8 cellular contexts compared by ENCODE assay signal in the genomic region with DNA sequence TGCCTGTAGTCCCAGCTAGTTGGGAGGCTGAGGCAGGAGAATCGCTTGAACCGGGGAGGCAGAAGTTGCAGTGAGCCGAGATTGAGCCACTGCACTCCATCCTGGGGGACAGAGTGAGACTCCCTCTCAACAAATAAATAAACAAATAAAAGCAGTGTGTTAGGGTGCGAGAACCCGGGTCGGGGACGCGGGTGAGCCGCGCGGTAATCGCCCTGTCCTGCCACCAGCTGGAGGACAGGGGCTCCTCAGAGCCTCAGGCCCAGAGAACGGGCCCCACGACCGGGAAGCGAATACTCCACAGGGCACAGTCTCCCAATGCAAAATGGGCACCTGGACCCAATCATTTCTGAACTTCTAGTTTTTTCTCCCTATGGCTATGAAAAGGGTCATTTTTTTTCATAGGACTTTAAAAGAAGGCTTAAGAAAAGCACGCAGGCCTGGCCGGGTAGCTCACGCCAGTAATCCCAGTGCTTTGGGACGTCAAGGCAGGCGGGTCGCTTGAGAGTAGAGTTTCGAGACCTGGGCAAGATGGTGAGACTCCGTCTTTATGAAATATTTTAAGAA. TPM values are rescaled to one million over a fixed set of nuclear protein-coding genes. Genes with fewer than 3 reads are reported as not detected.
DNase-seq lines count a peak whose midpoint lies in the region; ATAC-seq, FAIRE-seq and TF ChIP-seq lines count a peak whose summit lies in the region.

No MANE protein-coding gene starts in this region.

- H4K20me1 ChIP-seq in GM23248 (ENCODE audit: insufficient read depth), result no peaks in the 10 kb centered on the region
- H4K20me1 ChIP-seq in H1 (replicated peaks in 1 of 2; ENCODE audit: control insufficient read depth in 1 of 2, insufficient read depth in 2 of 2, low read length in 2 of 2), result peaks cover 0 to 4% of the 10 kb centered on the region in 2 experiments

- H3K79me2 ChIP-seq in GM23248 (ENCODE audit: insufficient read depth) (peaks cover 6% of the 10 kb centered on the region), H1 (ENCODE audit: control insufficient read depth in 1 of 2, insufficient read depth in 2 of 2, low read length in 2 of 2) (peaks cover 12 to 39% of the 10 kb centered on the region in 2 experiments)

- H4K91ac ChIP-seq in H1 (replicated peaks; ENCODE audit: insufficient read length, low read length), result peak overlapping the region; percentile 99

- 0 out of 2 replicates have a peak overlapping the region, but pooled peaks have one; percentile 72 for H2BK20ac ChIP-seq in H1 (ENCODE audit: low read length)

- CTCF ChIA-PET in H1 (lab: Charles Lee; ENCODE audit: partially characterized antibody), result interaction anchor here (0.9 to 3.1 kb wide), 6 partner anchors 12 to 228 kb away, joined by 3 to 9 read pairs (median 3); no protein-coding TSS in a partner anchor

- FAIRE-seq in H1 (lab: Jason Lieb, UNC), result no peak

- H3K79me1 ChIP-seq in H1 (ENCODE audit: low read depth, low read length), result peaks cover 11% of the 10 kb centered on the region; the same call in 1 of the 2 replicates

- no peaks in the 10 kb centered on the region for H3K9me2 ChIP-seq in GM23248 (ENCODE audit: insufficient read depth)

- H3K4ac ChIP-seq in H1 (replicated peaks; ENCODE audit: insufficient read length, low read depth, low read length), result peak overlapping the region; percentile 82

- H3K18ac ChIP-seq in H1 (ENCODE audit: extremely low read depth, low read length), result peak overlapping the region; percentile 100

- DNase-seq in GM23248, result peak; percentile 31
- DNase-seq in RPMI7951 (ENCODE audit: low read depth), result peak; percentile 17
- no peak for DNase-seq in H1 (ENCODE audit: low read depth in 1 of 2, low spot score in 2 of 2)
- peak in 1 of 5 donors; percentile 51 for DNase-seq in ovary
- DNase-seq in GM20000 (ENCODE audit: low spot score), result no peak
- DNase-seq in DMS153 (lab: John Stamatoyannopoulos, UW), result no peak
- no peak for DNase-seq in GM03348 (ENCODE audit: low spot score)

- H2AFZ ChIP-seq in GM23248 (peak overlapping the region; percentile 92), H1 (ENCODE audit: low read length) (no peak overlapping the region)

- intact Hi-C loops in ovary (cut with DNase I), result no loop called here

- H4K5ac ChIP-seq in H1 (ENCODE audit: insufficient read length, low read depth, low read length), result peak overlapping the region; percentile 96

- 62 to 64% methylated on average over 24 of the region's 24 CpGs for WGBS in GM23248 (ENCODE audit: low coverage in 1 of 2, low lambda C conversion rate in 2 of 2, missing lambda C conversion rate in 2 of 2), 2 experiments
- 81% methylated on average over 24 of the region's 24 CpGs; no CpG with 5 or more reads in 1 of the 2 experiments for WGBS in H1 (ENCODE audit: extremely low coverage in 1 of 2, insufficient coverage in 1 of 2, insufficient read length in 1 of 2, insufficient replicate concordance in 2 of 2, low coverage in 1 of 2, low lambda C conversion rate in 2 of 2, missing lambda C conversion rate in 1 of 2), 2 experiments
- 80 to 83% (median 82%) methylated on average over 24 of the region's 24 CpGs for WGBS in ovary, 3 donors

- H2BK15ac ChIP-seq in H1 (ENCODE audit: low read length), result peak overlapping the region; percentile 98; the same call in 1 of the 2 replicates

- TF ChIP-seq CTCF in H1 (IDR thresholded peaks at IDR 0.05; ENCODE audit: control extremely low read depth in 1 of 3, insufficient read depth in 1 of 3, low read depth in 1 of 3, low read length in 3 of 3), result no peak
- no peak for TF ChIP-seq CTCF in ovary (IDR thresholded peaks at IDR 0.05)
- no peak for TF ChIP-seq CTCF in GM20000 (IDR thresholded peaks at IDR 0.05; ENCODE audit: extremely low read depth, missing control alignments)

- no peaks in the 10 kb centered on the region for H3K27me3 ChIP-seq in GM23248 (replicated peaks; ENCODE audit: insufficient read depth)
- no peaks in the 10 kb centered on the region for H3K27me3 ChIP-seq in H1 (replicated peaks in 1 of 4; ENCODE audit: control insufficient read depth in 3 of 4, extremely low read depth in 1 of 4, insufficient read depth in 3 of 4, low read length in 3 of 4)
- H3K27me3 ChIP-seq in ovary, result no peaks in the 10 kb centered on the region

- H3F3A ChIP-seq in GM23248 (ENCODE audit: insufficient read depth), result peaks cover 27% of the 10 kb centered on the region

- peak overlapping the region; percentile 97 for H2BK5ac ChIP-seq in H1 (ENCODE audit: low read depth, low read length)

- no peaks in the 10 kb centered on the region for H3K4me1 ChIP-seq in GM23248 (ENCODE audit: insufficient read depth)
- peaks cover 8 to 25% (median 13%) of the 10 kb centered on the region in 4 experiments for H3K4me1 ChIP-seq in H1 (replicated peaks in 1 of 4; ENCODE audit: control insufficient read depth in 3 of 4, insufficient read depth in 4 of 4, low read length in 3 of 4)
- peaks cover 32% of the 10 kb centered on the region for H3K4me1 ChIP-seq in ovary (ENCODE audit: insufficient read depth)

- H3K9ac ChIP-seq in GM23248 (peak overlapping the region; percentile 84), H1 (replicated peaks in 1 of 4; ENCODE audit: extremely low read depth in 1 of 4, low read depth in 3 of 4, low read length in 3 of 4) (peak overlapping the region; percentile 82 to 100 (median 97))

- H2BK12ac ChIP-seq in H1 (ENCODE audit: low read depth, low read length), result peak overlapping the region; percentile 98; the same call in 1 of the 2 replicates

- H3K4me3 ChIP-seq in GM23248, result peak overlapping the region; percentile 90
- H3K4me3 ChIP-seq in H1 (ENCODE audit: extremely low read depth in 1 of 4, insufficient read depth in 2 of 4, low read depth in 3 of 4, low read length in 4 of 4), result peak overlapping the region; percentile 31 to 98 (median 88)
- H3K4me3 ChIP-seq in ovary, result peak overlapping the region; percentile 78

- TF ChIP-seq EP300 in H1 (IDR thresholded peaks at IDR 0.05; ENCODE audit: borderline replicate concordance in 1 of 2, low read depth in 2 of 2, low read length in 2 of 2), result no peak
- TF ChIP-seq EP300 in ovary (IDR thresholded peaks at IDR 0.05), result no peak

- H3K27ac ChIP-seq in GM23248 (peak overlapping the region; percentile 30), H1 (ENCODE audit: low read depth, low read length) (peak overlapping the region; percentile 93), ovary (peak overlapping the region in 1 of 2 donors; percentile 77)

- in situ Hi-C loops in GM23248 (cut with MboI), result no loop called here

- 0 out of 4 replicates have a peak, but pooled peaks of 1 of the 2 experiments have one; percentile 13 for TF ChIP-seq RAD21 in H1 (IDR thresholded peaks at IDR 0.05 in 1 of 2, conservative IDR thresholded peaks at IDR 0.05 in 1 of 2; ENCODE audit: low read depth in 2 of 2, low read length in 2 of 2)

- peak overlapping the region; percentile 93 for H2BK120ac ChIP-seq in H1 (replicated peaks; ENCODE audit: low read depth, low read length)

- H3K36me3 ChIP-seq in GM23248 (ENCODE audit: low read depth) (0 out of 2 replicates have a peak, but pooled peaks cover 4% of the 10 kb centered on the region), H1 (ENCODE audit: control insufficient read depth in 2 of 4, insufficient read depth in 4 of 4, low read length in 3 of 4) (peaks cover 16 to 34% (median 22%) of the 10 kb centered on the region in 4 experiments), ovary (no peaks in the 10 kb centered on the region)

- TF ChIP-seq POLR2A in H1 (IDR thresholded peaks at IDR 0.05; ENCODE audit: control extremely low read depth in 1 of 2, low read depth in 2 of 2, low read length in 2 of 2) (no peak), ovary (IDR thresholded peaks at IDR 0.05) (no peak)

- peak overlapping the region; percentile 89; the same call in 1 of the 2 replicates for H2AK5ac ChIP-seq in H1 (ENCODE audit: low read depth, low read length)

- H3K9me3 ChIP-seq in GM23248 (ENCODE audit: low read depth) (no peaks in the 10 kb centered on the region), H1 (ENCODE audit: insufficient read depth in 2 of 2, low read depth in 1 of 2, low read length in 1 of 2) (no peaks in the 10 kb centered on the region), ovary (no peaks in the 10 kb centered on the region)

- POLR2A ChIA-PET in H1 (lab: Charles Lee; ENCODE audit: partially characterized antibody), result interaction anchor here (0.6 to 57.4 kb wide), 6 partner anchors 3 to 264 kb away, joined by 3 to 1995 read pairs (median 3); a partner anchor contains a TSS

- H3K23ac ChIP-seq in H1 (ENCODE audit: insufficient read length), result no peak overlapping the region

- peak overlapping the region; percentile 99; the same call in 1 of the 2 replicates for H4K8ac ChIP-seq in H1 (ENCODE audit: extremely low read depth, insufficient read depth, low read length)

- H3K23me2 ChIP-seq in H1 (ENCODE audit: low read depth, low read length), result peaks cover 3% of the 10 kb centered on the region; the same call in 1 of the 2 replicates

- H3K14ac ChIP-seq in H1 (ENCODE audit: insufficient read length), result no peak overlapping the region

- no peak for ATAC-seq in GM19397 (IDR thresholded peaks at IDR 0.05; ENCODE audit: unreplicated experiment)

- H3K56ac ChIP-seq in H1 (replicated peaks; ENCODE audit: insufficient read length, low read depth, low read length), result peak overlapping the region; percentile 83

- H3K4me2 ChIP-seq in GM23248 (ENCODE audit: unreplicated experiment) (peak overlapping the region; percentile 74), H1 (ENCODE audit: insufficient read depth in 1 of 2, low read depth in 2 of 2, low read length in 2 of 2) (peak overlapping the region; percentile 72 to 84)

RNA-seq across cellular contexts. Expression of a gene that starts 0.7 kb away (rescaled TPM):
- total RNA-seq in GM23248 (2014; rRNA removed; shearing (Covaris generic)), result 34.4 and 37.2 TPM in 2 replicates
- polyA plus RNA-seq in GM23248 (2016; fragmentation: Nextera tagmentation; extraction: Ambion mirVana), result 48.4 and 51.5 TPM in 2 replicates
- 71.1 and 79.7 TPM in 2 replicates for total RNA-seq in RPMI7951 (2014; rRNA removed; shearing (Covaris generic))
- total RNA-seq in H1 (2021; fragmentation: NEBNext Ultra II Directional; extraction: Animal tissue kit (Norgen Biotek cat#: 25700)), result 297 and 305 TPM in 2 replicates
- polyA plus RNA-seq in H1 (2011; rRNA removed), result 210 and 243 TPM in 2 replicates
- polyA plus RNA-seq in H1 (2011; cell fraction: cytosol; rRNA removed), result 212 TPM
- polyA plus RNA-seq in H1 (2011; cell fraction: nucleus; rRNA removed), result 524 TPM
- polyA plus RNA-seq in H1 (2012, experiment 1 of 2), result 221 to 290 TPM (median 254 TPM) in 4 replicates
- polyA plus RNA-seq in H1 (2012, experiment 2 of 2), result 144 TPM
- 120 TPM for polyA plus RNA-seq in H1 (2013, experiment 1 of 2)
- 108 TPM for polyA plus RNA-seq in H1 (2013, experiment 2 of 2)
- 447 and 449 TPM in 2 replicates for polyA minus RNA-seq in H1 (2011; rRNA and poly(A)+ RNA removed)
- polyA minus RNA-seq in H1 (2011; cell fraction: cytosol; rRNA and poly(A)+ RNA removed), result 271 TPM
- 249 TPM for polyA minus RNA-seq in H1 (2011; cell fraction: nucleus; rRNA and poly(A)+ RNA removed)
- total RNA-seq in ovary, result 10 to 100 TPM; 20.8 to 42.0 (median 39.1) TPM
- 10 to 100 TPM in 1 of 2 donors, 1 to 10 TPM in 1; 6.6 to 42.5 TPM for polyA plus RNA-seq in ovary

RNA-seq across cellular contexts. Expression of a gene that starts 18.3 kb away (rescaled TPM):
- 71.6 and 82.9 TPM in 2 replicates for total RNA-seq in GM23248 (2014; rRNA removed; shearing (Covaris generic))
- polyA plus RNA-seq in GM23248 (2016; fragmentation: Nextera tagmentation; extraction: Ambion mirVana) (44.3 and 46.6 TPM in 2 replicates), H1 (2011; rRNA removed) (39.2 and 41.6 TPM in 2 replicates), ovary (100 to 1,000 TPM in 1 of 2 donors, 10 to 100 TPM in 1; 71.4 to 243 TPM)
- total RNA-seq in RPMI7951 (2014; rRNA removed; shearing (Covaris generic)), result 22.6 and 25.4 TPM in 2 replicates
- total RNA-seq in H1 (2021; fragmentation: NEBNext Ultra II Directional; extraction: Animal tissue kit (Norgen Biotek cat#: 25700)), result 25.0 and 25.7 TPM in 2 replicates
- 28.6 TPM for polyA plus RNA-seq in H1 (2011; cell fraction: cytosol; rRNA removed)
- polyA plus RNA-seq in H1 (2011; cell fraction: nucleus; rRNA removed), result 19.6 TPM
- 20.2 to 27.4 TPM (median 24.8 TPM) in 4 replicates for polyA plus RNA-seq in H1 (2012, experiment 1 of 2)
- polyA plus RNA-seq in H1 (2012, experiment 2 of 2), result 29.7 TPM
- 23.9 TPM for polyA plus RNA-seq in H1 (2013, experiment 1 of 2)
- 27.9 TPM for polyA plus RNA-seq in H1 (2013, experiment 2 of 2)
- polyA minus RNA-seq in H1 (2011; rRNA and poly(A)+ RNA removed), result 8.0 and 8.7 TPM in 2 replicates
- polyA minus RNA-seq in H1 (2011; cell fraction: cytosol; rRNA and poly(A)+ RNA removed), result 7.7 TPM
- 9.2 TPM for polyA minus RNA-seq in H1 (2011; cell fraction: nucleus; rRNA and poly(A)+ RNA removed)
- 100 to 1,000 TPM in 1 of 7 donors, 10 to 100 TPM in 6; 45.0 to 101 (median 55.6) TPM for total RNA-seq in ovary

Comparison
In these comparisons a context has a peak if more than half of its experiments do, and no peak if none do; other contexts are left out.
1. DNase-seq: peak in GM23248 (single experiment) and RPMI7951 (single experiment); none in H1 (0 of 2), GM20000 (single experiment), DMS153 (single experiment) and GM03348 (single experiment).
2. Peak in every context shown above with its lines, with median percentiles within 50 percentile points of each other: H3K4me3 ChIP-seq.